1 cellular context compared by ENCODE assay signal in the genomic region with DNA sequence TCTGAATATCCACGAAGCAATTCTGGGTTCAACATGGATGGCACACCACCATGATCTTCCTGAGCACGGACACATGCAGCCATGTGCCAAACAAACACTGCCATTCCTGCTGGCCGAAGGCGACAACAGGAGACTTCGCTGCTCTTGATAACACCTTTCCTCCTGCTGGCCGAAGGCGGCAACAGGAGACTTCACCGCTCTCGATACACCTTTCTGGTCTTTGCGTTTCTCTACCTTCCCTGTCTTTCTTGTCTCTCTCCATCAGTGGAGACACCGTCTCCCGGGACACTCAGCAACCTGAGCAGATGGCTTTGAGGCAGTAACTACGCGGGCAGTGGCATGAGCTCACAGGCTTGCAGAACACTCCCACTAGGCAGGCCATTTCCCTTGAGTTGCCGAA.
TF ChIP-seq lines count a peak whose summit lies in the region.

No MANE protein-coding gene starts in this region.

TF ChIP-seq in GM23338, 12 proteins besides CTCF, POLR2A, EP300 and RAD21 (continued from another document):
- TF ChIP-seq, protein P1, sequence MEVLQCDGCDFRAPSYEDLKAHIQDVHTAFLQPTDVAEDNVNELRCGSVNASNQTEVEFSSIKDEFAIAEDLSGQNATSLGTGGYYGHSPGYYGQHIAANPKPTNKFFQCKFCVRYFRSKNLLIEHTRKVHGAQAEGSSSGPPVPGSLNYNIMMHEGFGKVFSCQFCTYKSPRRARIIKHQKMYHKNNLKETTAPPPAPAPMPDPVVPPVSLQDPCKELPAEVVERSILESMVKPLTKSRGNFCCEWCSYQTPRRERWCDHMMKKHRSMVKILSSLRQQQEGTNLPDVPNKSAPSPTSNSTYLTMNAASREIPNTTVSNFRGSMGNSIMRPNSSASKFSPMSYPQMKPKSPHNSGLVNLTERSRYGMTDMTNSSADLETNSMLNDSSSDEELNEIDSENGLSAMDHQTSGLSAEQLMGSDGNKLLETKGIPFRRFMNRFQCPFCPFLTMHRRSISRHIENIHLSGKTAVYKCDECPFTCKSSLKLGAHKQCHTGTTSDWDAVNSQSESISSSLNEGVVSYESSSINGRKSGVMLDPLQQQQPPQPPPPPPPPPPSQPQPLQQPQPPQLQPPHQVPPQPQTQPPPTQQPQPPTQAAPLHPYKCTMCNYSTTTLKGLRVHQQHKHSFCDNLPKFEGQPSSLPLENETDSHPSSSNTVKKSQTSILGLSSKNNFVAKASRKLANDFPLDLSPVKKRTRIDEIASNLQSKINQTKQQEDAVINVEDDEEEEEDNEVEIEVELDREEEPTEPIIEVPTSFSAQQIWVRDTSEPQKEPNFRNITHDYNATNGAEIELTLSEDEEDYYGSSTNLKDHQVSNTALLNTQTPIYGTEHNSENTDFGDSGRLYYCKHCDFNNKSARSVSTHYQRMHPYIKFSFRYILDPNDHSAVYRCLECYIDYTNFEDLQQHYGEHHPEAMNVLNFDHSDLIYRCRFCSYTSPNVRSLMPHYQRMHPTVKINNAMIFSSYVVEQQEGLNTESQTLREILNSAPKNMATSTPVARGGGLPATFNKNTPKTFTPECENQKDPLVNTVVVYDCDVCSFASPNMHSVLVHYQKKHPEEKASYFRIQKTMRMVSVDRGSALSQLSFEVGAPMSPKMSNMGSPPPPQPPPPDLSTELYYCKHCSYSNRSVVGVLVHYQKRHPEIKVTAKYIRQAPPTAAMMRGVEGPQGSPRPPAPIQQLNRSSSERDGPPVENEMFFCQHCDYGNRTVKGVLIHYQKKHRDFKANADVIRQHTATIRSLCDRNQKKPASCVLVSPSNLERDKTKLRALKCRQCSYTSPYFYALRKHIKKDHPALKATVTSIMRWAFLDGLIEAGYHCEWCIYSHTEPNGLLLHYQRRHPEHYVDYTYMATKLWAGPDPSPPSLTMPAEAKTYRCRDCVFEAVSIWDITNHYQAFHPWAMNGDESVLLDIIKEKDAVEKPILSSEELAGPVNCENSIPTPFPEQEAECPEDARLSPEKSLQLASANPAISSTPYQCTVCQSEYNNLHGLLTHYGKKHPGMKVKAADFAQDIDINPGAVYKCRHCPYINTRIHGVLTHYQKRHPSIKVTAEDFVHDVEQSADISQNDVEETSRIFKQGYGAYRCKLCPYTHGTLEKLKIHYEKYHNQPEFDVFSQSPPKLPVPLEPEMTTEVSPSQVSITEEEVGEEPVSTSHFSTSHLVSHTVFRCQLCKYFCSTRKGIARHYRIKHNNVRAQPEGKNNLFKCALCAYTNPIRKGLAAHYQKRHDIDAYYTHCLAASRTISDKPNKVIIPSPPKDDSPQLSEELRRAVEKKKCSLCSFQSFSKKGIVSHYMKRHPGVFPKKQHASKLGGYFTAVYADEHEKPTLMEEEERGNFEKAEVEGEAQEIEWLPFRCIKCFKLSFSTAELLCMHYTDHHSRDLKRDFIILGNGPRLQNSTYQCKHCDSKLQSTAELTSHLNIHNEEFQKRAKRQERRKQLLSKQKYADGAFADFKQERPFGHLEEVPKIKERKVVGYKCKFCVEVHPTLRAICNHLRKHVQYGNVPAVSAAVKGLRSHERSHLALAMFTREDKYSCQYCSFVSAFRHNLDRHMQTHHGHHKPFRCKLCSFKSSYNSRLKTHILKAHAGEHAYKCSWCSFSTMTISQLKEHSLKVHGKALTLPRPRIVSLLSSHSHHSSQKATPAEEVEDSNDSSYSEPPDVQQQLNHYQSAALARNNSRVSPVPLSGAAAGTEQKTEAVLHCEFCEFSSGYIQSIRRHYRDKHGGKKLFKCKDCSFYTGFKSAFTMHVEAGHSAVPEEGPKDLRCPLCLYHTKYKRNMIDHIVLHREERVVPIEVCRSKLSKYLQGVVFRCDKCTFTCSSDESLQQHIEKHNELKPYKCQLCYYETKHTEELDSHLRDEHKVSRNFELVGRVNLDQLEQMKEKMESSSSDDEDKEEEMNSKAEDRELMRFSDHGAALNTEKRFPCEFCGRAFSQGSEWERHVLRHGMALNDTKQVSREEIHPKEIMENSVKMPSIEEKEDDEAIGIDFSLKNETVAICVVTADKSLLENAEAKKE (CRISPR knock-in tag; IDR thresholded peaks at IDR 0.05): no peak
- TF ChIP-seq JUNB (IDR thresholded peaks at IDR 0.05; ENCODE audit: unreplicated experiment): no peak
- TF ChIP-seq, protein P2, sequence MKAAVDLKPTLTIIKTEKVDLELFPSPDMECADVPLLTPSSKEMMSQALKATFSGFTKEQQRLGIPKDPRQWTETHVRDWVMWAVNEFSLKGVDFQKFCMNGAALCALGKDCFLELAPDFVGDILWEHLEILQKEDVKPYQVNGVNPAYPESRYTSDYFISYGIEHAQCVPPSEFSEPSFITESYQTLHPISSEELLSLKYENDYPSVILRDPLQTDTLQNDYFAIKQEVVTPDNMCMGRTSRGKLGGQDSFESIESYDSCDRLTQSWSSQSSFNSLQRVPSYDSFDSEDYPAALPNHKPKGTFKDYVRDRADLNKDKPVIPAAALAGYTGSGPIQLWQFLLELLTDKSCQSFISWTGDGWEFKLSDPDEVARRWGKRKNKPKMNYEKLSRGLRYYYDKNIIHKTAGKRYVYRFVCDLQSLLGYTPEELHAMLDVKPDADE (IDR thresholded peaks at IDR 0.05): no peak
- no peak for TF ChIP-seq NANOG (IDR thresholded peaks at IDR 0.05; ENCODE audit: borderline replicate concordance)
- no peak for TF ChIP-seq EZH2phosphoT487 (IDR thresholded peaks at IDR 0.05; ENCODE audit: unreplicated experiment)
- TF ChIP-seq POLR2AphosphoS5 (IDR thresholded peaks at IDR 0.05; ENCODE audit: low read depth): no peak
- TF ChIP-seq ZNF114 (CRISPR knock-in tag; IDR thresholded peaks at IDR 0.05): no peak
- TF ChIP-seq CREB1 (CRISPR knock-in tag; IDR thresholded peaks at IDR 0.05; ENCODE audit: low read depth): no peak
- TF ChIP-seq, protein P3, sequence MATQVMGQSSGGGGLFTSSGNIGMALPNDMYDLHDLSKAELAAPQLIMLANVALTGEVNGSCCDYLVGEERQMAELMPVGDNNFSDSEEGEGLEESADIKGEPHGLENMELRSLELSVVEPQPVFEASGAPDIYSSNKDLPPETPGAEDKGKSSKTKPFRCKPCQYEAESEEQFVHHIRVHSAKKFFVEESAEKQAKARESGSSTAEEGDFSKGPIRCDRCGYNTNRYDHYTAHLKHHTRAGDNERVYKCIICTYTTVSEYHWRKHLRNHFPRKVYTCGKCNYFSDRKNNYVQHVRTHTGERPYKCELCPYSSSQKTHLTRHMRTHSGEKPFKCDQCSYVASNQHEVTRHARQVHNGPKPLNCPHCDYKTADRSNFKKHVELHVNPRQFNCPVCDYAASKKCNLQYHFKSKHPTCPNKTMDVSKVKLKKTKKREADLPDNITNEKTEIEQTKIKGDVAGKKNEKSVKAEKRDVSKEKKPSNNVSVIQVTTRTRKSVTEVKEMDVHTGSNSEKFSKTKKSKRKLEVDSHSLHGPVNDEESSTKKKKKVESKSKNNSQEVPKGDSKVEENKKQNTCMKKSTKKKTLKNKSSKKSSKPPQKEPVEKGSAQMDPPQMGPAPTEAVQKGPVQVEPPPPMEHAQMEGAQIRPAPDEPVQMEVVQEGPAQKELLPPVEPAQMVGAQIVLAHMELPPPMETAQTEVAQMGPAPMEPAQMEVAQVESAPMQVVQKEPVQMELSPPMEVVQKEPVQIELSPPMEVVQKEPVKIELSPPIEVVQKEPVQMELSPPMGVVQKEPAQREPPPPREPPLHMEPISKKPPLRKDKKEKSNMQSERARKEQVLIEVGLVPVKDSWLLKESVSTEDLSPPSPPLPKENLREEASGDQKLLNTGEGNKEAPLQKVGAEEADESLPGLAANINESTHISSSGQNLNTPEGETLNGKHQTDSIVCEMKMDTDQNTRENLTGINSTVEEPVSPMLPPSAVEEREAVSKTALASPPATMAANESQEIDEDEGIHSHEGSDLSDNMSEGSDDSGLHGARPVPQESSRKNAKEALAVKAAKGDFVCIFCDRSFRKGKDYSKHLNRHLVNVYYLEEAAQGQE (IDR thresholded peaks at IDR 0.05; ENCODE audit: unreplicated experiment): no peak
- no peak for TF ChIP-seq ZNF331 (CRISPR knock-in tag; IDR thresholded peaks at IDR 0.05; ENCODE audit: low read depth)
